14 cellular contexts compared by ENCODE assay signal in the genomic region with DNA sequence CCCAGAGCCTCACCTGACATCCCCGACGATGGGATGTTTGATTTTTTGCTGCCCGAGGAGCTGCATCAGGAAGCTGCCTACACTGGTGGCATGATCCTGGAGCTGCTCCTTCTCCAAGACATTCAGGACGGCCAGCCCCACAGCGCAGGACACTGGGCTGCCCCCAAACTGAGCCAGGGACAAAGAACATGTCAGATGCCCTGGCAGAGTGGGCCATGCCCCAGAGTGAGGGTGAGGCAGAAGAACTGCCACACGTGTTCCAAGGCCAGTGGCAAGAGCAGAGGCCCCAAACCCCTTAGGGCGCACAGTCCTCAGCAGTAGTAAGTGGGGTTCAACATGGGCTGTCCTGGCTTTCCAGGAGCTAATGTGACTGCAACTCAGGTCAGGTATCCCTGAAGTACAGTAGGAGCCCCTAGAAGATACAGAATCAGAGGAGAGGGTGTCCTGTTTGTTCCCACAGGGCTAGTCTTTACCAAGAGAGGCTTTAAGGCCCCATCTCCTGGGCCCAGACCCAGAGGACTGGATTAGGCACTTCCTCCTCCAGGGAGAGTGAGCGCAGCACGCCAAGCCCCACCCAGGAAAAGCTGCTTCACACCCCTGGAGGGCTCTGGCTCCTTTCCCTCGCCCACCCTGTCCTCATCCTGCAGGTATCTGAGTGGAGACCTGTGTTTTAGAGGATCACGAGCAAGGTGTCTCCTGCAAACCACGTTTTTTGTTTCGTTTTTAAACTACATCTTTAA. TPM values are rescaled to one million over a fixed set of nuclear protein-coding genes. Genes with fewer than 3 reads are reported as not detected.
DNase-seq lines count a peak whose midpoint lies in the region; ATAC-seq, FAIRE-seq and TF ChIP-seq lines count a peak whose summit lies in the region.
"Had no signal": no experiment of that assay in that cellular context is flagged by ENCODE, and none has a peak within 500 bp of the region (broad histone marks: within the 10 kb centered on the region; RNA-seq: fewer than 3 reads in every experiment).

No MANE protein-coding gene starts in this region.

- H3K4me1 ChIP-seq in HepG2 (ENCODE audit: insufficient read depth, low read length) (peaks cover 21% of the 10 kb centered on the region), right lobe of liver (peaks cover 0 to 39% (median 16%) of the 10 kb centered on the region in 4 donors), RWPE2 (ENCODE audit: insufficient read depth, poor library complexity, severe bottlenecking) (no peaks in the 10 kb centered on the region), liver (ENCODE audit: control insufficient read depth in 4 of 4, insufficient read depth in 4 of 4, low read length in 3 of 4) (peaks cover 22 to 44% (median 37%) of the 10 kb centered on the region in 4 donors), ascending aorta (no peaks in the 10 kb centered on the region), GM23248 (ENCODE audit: insufficient read depth) (no peaks in the 10 kb centered on the region)

- TF ChIP-seq RAD21 in HepG2 (CRISPR knock-in tag; IDR thresholded peaks at IDR 0.05) (no peak), liver (IDR thresholded peaks at IDR 0.05) (no peak)

- H3K9me3 ChIP-seq in HepG2 (ENCODE audit: low read length) = no peaks in the 10 kb centered on the region
- no peaks in the 10 kb centered on the region for H3K9me3 ChIP-seq in right lobe of liver
- H3K9me3 ChIP-seq in RWPE2 (ENCODE audit: severe bottlenecking) = no peaks in the 10 kb centered on the region
- no peaks in the 10 kb centered on the region for H3K9me3 ChIP-seq in liver (ENCODE audit: control insufficient read depth in 4 of 4, low read length in 3 of 4)
- no peaks in the 10 kb centered on the region for H3K9me3 ChIP-seq in ascending aorta
- H3K9me3 ChIP-seq in GM23248 (ENCODE audit: low read depth) = no peaks in the 10 kb centered on the region

- H3K4me2 ChIP-seq in HepG2 (ENCODE audit: low read depth, low read length) (no peak overlapping the region), GM23248 (ENCODE audit: unreplicated experiment) (no peak overlapping the region)

- POLR2A ChIA-PET in HepG2 (lab: Yijun Ruan, JAX) = interaction anchor here (1.2 to 2.0 kb wide), 3 partner anchors 9 to 16 kb away, joined by 3 to 7 read pairs (median 5); a partner anchor contains a TSS

- CTCF ChIA-PET in HepG2 (lab: Yijun Ruan, JAX; ENCODE audit: low intra/inter-chr PET ratio, low total read pairs) = no interaction called here

- H3K4me3 ChIP-seq in HepG2 (replicated peaks in 1 of 3; ENCODE audit: insufficient read depth in 1 of 3, low read depth in 2 of 3, low read length in 3 of 3) = no peak overlapping the region
- H3K4me3 ChIP-seq in right lobe of liver = no peak overlapping the region
- H3K4me3 ChIP-seq in RWPE2 (ENCODE audit: severe bottlenecking) = no peak overlapping the region
- H3K4me3 ChIP-seq in liver (ENCODE audit: low read depth in 1 of 3, low read length in 3 of 3) = no peak overlapping the region
- no peak overlapping the region for H3K4me3 ChIP-seq in ascending aorta
- no peak overlapping the region for H3K4me3 ChIP-seq in GM23248

- intact Hi-C loops in HepG2 (cut with micrococcal nuclease; ENCODE audit: unreplicated experiment) (no loop called here), right lobe of liver (cut with DNase I) (no loop called here), ascending aorta (cut with DNase I) (no loop called here)

- no TSS peak for BruUV-seq in HepG2 (replicated peaks; lab: Mats Ljungman, UMichigan)

- in situ Hi-C loops in HepG2 (cut with HindIII; ENCODE audit: extremely low pct_ligation_motif_present, low pct_unique_long_range_greater_than_20kb) = no loop called here
- in situ Hi-C loops in GM23248 (cut with MboI) = no loop called here

- TF ChIP-seq EP300 in HepG2 (IDR thresholded peaks at IDR 0.05; ENCODE audit: low read depth in 2 of 2, low read length in 2 of 2) = no peak
- no peak for TF ChIP-seq EP300 in HepG2 (CRISPR knock-in tag; IDR thresholded peaks at IDR 0.05; ENCODE audit: borderline replicate concordance)

- no peak for DNase-seq in HepG2 (ENCODE audit: low spot score)
- DNase-seq in right lobe of liver = no peak
- no peak for DNase-seq in RWPE2 (ENCODE audit: low spot score)
- no peak for DNase-seq in ascending aorta (ENCODE audit: low spot score in 2 of 2)
- DNase-seq in AML-193 (lab: John Stamatoyannopoulos, UW) = no peak
- DNase-seq in GM23248 = no peak
- DNase-seq in COR-L47 (lab: John Stamatoyannopoulos, UW) = no peak
- DNase-seq: effector CD8-positive, alpha-beta T cell; foreskin fibroblast; stimulated activated CD4-positive, alpha-beta T cell treated with anti-CD3 and anti-CD28 coated beads, Interleukin-4, amount 100 ng/mL, for 4 hours had no signal

- no peak overlapping the region for H2AFZ ChIP-seq in HepG2 (ENCODE audit: low read length)
- H2AFZ ChIP-seq in GM23248 = no peak overlapping the region

- H3K9ac ChIP-seq in HepG2 (ENCODE audit: insufficient read depth, low read depth, low read length) (no peak overlapping the region), liver (ENCODE audit: low read depth in 1 of 2, low read length in 2 of 2) (no peak overlapping the region), GM23248 (no peak overlapping the region)

- no peaks in the 10 kb centered on the region for H3K79me2 ChIP-seq in HepG2 (ENCODE audit: insufficient read depth, low read length)
- H3K79me2 ChIP-seq in GM23248 (ENCODE audit: insufficient read depth) = peaks cover 24% of the 10 kb centered on the region; the same call in 1 of the 2 replicates

- H4K20me1 ChIP-seq in HepG2 (ENCODE audit: insufficient read depth, low read length) (no peaks in the 10 kb centered on the region), GM23248 (ENCODE audit: insufficient read depth) (no peaks in the 10 kb centered on the region)

- H3K9me2 ChIP-seq in GM23248 (ENCODE audit: insufficient read depth) = no peaks in the 10 kb centered on the region

- peak in 1 of 2 experiments; percentile 9; a peak in 1 of 4 replicates for TF ChIP-seq POLR2A in HepG2 (IDR thresholded peaks at IDR 0.05; ENCODE audit: insufficient read depth in 1 of 2, low read depth in 2 of 2, low read length in 2 of 2)
- no peak for TF ChIP-seq POLR2A in right lobe of liver (IDR thresholded peaks at IDR 0.05)

- WGBS in HepG2 (ENCODE audit: low lambda C conversion rate) = 98% methylated on average over 6 of the region's 13 CpGs
- WGBS in right lobe of liver (ENCODE audit: insufficient coverage, low coverage, low lambda C conversion rate, missing lambda C conversion rate) = 67% methylated on average over 8 of the region's 13 CpGs
- 81% methylated on average over 13 of the region's 13 CpGs for WGBS in liver
- 80% methylated on average over 13 of the region's 13 CpGs for WGBS in GM23248 (ENCODE audit: low coverage in 1 of 2, low lambda C conversion rate in 2 of 2, missing lambda C conversion rate in 2 of 2), 2 experiments

- peaks cover 37% of the 10 kb centered on the region for H3F3A ChIP-seq in GM23248 (ENCODE audit: insufficient read depth)

- H3K36me3 ChIP-seq in HepG2 (replicated peaks in 1 of 2; ENCODE audit: control insufficient read depth in 1 of 2, insufficient read depth in 2 of 2, low read length in 2 of 2) (peaks cover 10 to 68% of the 10 kb centered on the region in 2 experiments), right lobe of liver (peaks cover 11 to 64% (median 25%) of the 10 kb centered on the region in 4 donors), RWPE2 (ENCODE audit: low read depth) (peaks cover 90% of the 10 kb centered on the region), liver (ENCODE audit: control insufficient read depth in 4 of 4, insufficient read depth in 3 of 4, low read depth in 1 of 4, low read length in 3 of 4) (peaks cover 10 to 60% (median 44%) of the 10 kb centered on the region in 4 donors), ascending aorta (peaks cover 64 to 76% of the 10 kb centered on the region in 2 donors), GM23248 (ENCODE audit: low read depth) (peaks cover 28% of the 10 kb centered on the region; the same call in 1 of the 2 replicates)

- H3K27me3 ChIP-seq in HepG2 (ENCODE audit: control insufficient read depth in 1 of 2, insufficient read depth in 2 of 2, low read length in 2 of 2) = no peaks in the 10 kb centered on the region
- no peaks in the 10 kb centered on the region for H3K27me3 ChIP-seq in right lobe of liver
- H3K27me3 ChIP-seq in RWPE2 (ENCODE audit: insufficient read depth, poor library complexity, severe bottlenecking) = no peaks in the 10 kb centered on the region
- H3K27me3 ChIP-seq in liver (ENCODE audit: control insufficient read depth in 4 of 4, insufficient read depth in 4 of 4, low read length in 3 of 4) = no peaks in the 10 kb centered on the region
- H3K27me3 ChIP-seq in ascending aorta = no peaks in the 10 kb centered on the region
- no peaks in the 10 kb centered on the region for H3K27me3 ChIP-seq in GM23248 (replicated peaks; ENCODE audit: insufficient read depth)

- ATAC-seq in HepG2 = peak; percentile 6
- no peak for ATAC-seq in right lobe of liver
- peak; percentile 1; the same call in 1 of the 3 replicates for ATAC-seq in RWPE2 (ENCODE audit: low read depth)

- H3K27ac ChIP-seq in HepG2 (ENCODE audit: extremely low read length, insufficient read depth, low read length) (no peak overlapping the region), right lobe of liver (no peak overlapping the region), RWPE2 (ENCODE audit: poor library complexity, severe bottlenecking) (no peak overlapping the region), liver (ENCODE audit: low read depth in 1 of 2, low read length in 2 of 2) (peak overlapping the region; percentile 36 to 76), ascending aorta (no peak overlapping the region), GM23248 (no peak overlapping the region)

- TF ChIP-seq CTCF in HepG2 (CRISPR knock-in tag; IDR thresholded peaks at IDR 0.05) (no peak), right lobe of liver (IDR thresholded peaks at IDR 0.05) (no peak), RWPE2 (IDR thresholded peaks at IDR 0.05; ENCODE audit: poor library complexity, severe bottlenecking) (no peak), liver (IDR thresholded peaks at IDR 0.05; ENCODE audit: low read depth, low read length, missing input control) (no peak), ascending aorta (IDR thresholded peaks at IDR 0.05) (no peak)

- no peak for FAIRE-seq in HepG2 (lab: Jason Lieb, UNC)
- FAIRE-seq: HTR-8/SVneo had no signal

RNA-seq across cellular contexts. Expression of a gene that starts 11.1 kb away (rescaled TPM):
- 111 and 132 TPM in 2 replicates for total RNA-seq in HepG2 (2016; rRNA removed; fragmentation: Illumina TruSeq; extraction: Trizol)
- total RNA-seq in HepG2 (2016; cell fraction: cytosol; rRNA removed; fragmentation: Illumina TruSeq; extraction: Trizol; ENCODE audit: low read depth) = 12.0 and 13.3 TPM in 2 replicates
- total RNA-seq in HepG2 (2016; cell fraction: insoluble cytoplasmic fraction; rRNA removed; fragmentation: Illumina TruSeq; extraction: Trizol) = 110 and 122 TPM in 2 replicates
- 37.5 and 44.0 TPM in 2 replicates for total RNA-seq in HepG2 (2016; cell fraction: membrane; rRNA removed; fragmentation: Illumina TruSeq; extraction: Trizol)
- 54.8 and 64.8 TPM in 2 replicates for total RNA-seq in HepG2 (2016; cell fraction: nucleus; rRNA removed; fragmentation: Illumina TruSeq; extraction: Trizol)
- 46.1 and 62.6 TPM in 2 replicates for polyA plus RNA-seq in HepG2 (2011; rRNA removed)
- 52.5 and 54.6 TPM in 2 replicates for polyA plus RNA-seq in HepG2 (2011; cell fraction: cytosol; rRNA removed)
- polyA plus RNA-seq in HepG2 (2011; cell fraction: nucleus; rRNA removed) = 28.6 and 30.1 TPM in 2 replicates
- polyA plus RNA-seq in HepG2 (2012) = 55.4 and 68.0 TPM in 2 replicates
- 12.0 and 13.6 TPM in 2 replicates for polyA plus RNA-seq in HepG2 (2016; cell fraction: cytosol; fragmentation: Illumina TruSeq; extraction: Trizol; ENCODE audit: low read depth)
- 241 and 256 TPM in 2 replicates for polyA plus RNA-seq in HepG2 (2016; cell fraction: insoluble cytoplasmic fraction; fragmentation: Illumina TruSeq; extraction: Trizol; ENCODE audit: low read depth)
- 36.3 and 40.6 TPM in 2 replicates for polyA plus RNA-seq in HepG2 (2016; cell fraction: membrane; fragmentation: Illumina TruSeq; extraction: Trizol; ENCODE audit: low read depth)
- 151 and 157 TPM in 2 replicates for polyA plus RNA-seq in HepG2 (2016; cell fraction: nucleus; fragmentation: Illumina TruSeq; extraction: Trizol; ENCODE audit: insufficient read depth, low read depth)
- 17.1 and 71.1 TPM in 2 replicates for polyA minus RNA-seq in HepG2 (2011; rRNA and poly(A)+ RNA removed; ENCODE audit: low replicate concordance)
- polyA minus RNA-seq in HepG2 (2011; cell fraction: cytosol; rRNA and poly(A)+ RNA removed) = 15.4 and 24.9 TPM in 2 replicates
- polyA minus RNA-seq in HepG2 (2011; cell fraction: nucleus; rRNA and poly(A)+ RNA removed) = 26.0 and 31.3 TPM in 2 replicates
- 10 to 100 TPM; 44.2 to 96.1 (median 73.5) TPM for total RNA-seq in right lobe of liver
- 10 to 100 TPM; 41.4 to 59.4 TPM for total RNA-seq in liver
- polyA plus RNA-seq in liver = 10 to 100 TPM; 33.7 to 66.3 TPM
- total RNA-seq in ascending aorta = 99.2 TPM
- 47.6 and 53.4 TPM in 2 replicates for total RNA-seq in GM23248 (2014; rRNA removed; shearing (Covaris generic))
- polyA plus RNA-seq in GM23248 (2016; fragmentation: Nextera tagmentation; extraction: Ambion mirVana) = 111 and 117 TPM in 2 replicates

RNA-seq across cellular contexts. Expression of a gene that starts 17.2 kb away (rescaled TPM):
- total RNA-seq in HepG2 (2016; rRNA removed; fragmentation: Illumina TruSeq; extraction: Trizol) (6.5 and 18.0 TPM in 2 replicates), right lobe of liver (100 to 1,000 TPM in 3 of 6 experiments, 10 to 100 TPM in 3; 64.3 to 133 (median 85.8) TPM), liver (100 to 1,000 TPM in 1 of 2 donors, 10 to 100 TPM in 1; 25.6 to 103 TPM), ascending aorta (89.3 TPM)
- 9.3 and 10.3 TPM in 2 replicates for total RNA-seq in HepG2 (2016; cell fraction: cytosol; rRNA removed; fragmentation: Illumina TruSeq; extraction: Trizol; ENCODE audit: low read depth)
- total RNA-seq in HepG2 (2016; cell fraction: insoluble cytoplasmic fraction; rRNA removed; fragmentation: Illumina TruSeq; extraction: Trizol) = 6.3 and 18.2 TPM in 2 replicates
- 12.3 and 14.3 TPM in 2 replicates for total RNA-seq in HepG2 (2016; cell fraction: membrane; rRNA removed; fragmentation: Illumina TruSeq; extraction: Trizol)
- 28.0 and 31.5 TPM in 2 replicates for total RNA-seq in HepG2 (2016; cell fraction: nucleus; rRNA removed; fragmentation: Illumina TruSeq; extraction: Trizol)
- polyA plus RNA-seq in HepG2 (2011; rRNA removed) (78.6 and 94.3 TPM in 2 replicates), liver (10 to 100 TPM; 38.3 to 51.7 TPM), GM23248 (2016; fragmentation: Nextera tagmentation; extraction: Ambion mirVana) (18.4 and 22.9 TPM in 2 replicates)
- 35.8 and 36.7 TPM in 2 replicates for polyA plus RNA-seq in HepG2 (2011; cell fraction: cytosol; rRNA removed)
- 312 and 345 TPM in 2 replicates for polyA plus RNA-seq in HepG2 (2011; cell fraction: nucleus; rRNA removed)
- polyA plus RNA-seq in HepG2 (2012) = 25.4 and 34.0 TPM in 2 replicates
- 6.9 and 8.7 TPM in 2 replicates for polyA plus RNA-seq in HepG2 (2016; cell fraction: cytosol; fragmentation: Illumina TruSeq; extraction: Trizol; ENCODE audit: low read depth)
- 6.1 and 7.0 TPM in 2 replicates for polyA plus RNA-seq in HepG2 (2016; cell fraction: insoluble cytoplasmic fraction; fragmentation: Illumina TruSeq; extraction: Trizol; ENCODE audit: low read depth)
- 9.0 and 11.2 TPM in 2 replicates for polyA plus RNA-seq in HepG2 (2016; cell fraction: membrane; fragmentation: Illumina TruSeq; extraction: Trizol; ENCODE audit: low read depth)
- 47.5 and 57.4 TPM in 2 replicates for polyA plus RNA-seq in HepG2 (2016; cell fraction: nucleus; fragmentation: Illumina TruSeq; extraction: Trizol; ENCODE audit: insufficient read depth, low read depth)
- polyA minus RNA-seq in HepG2 (2011; rRNA and poly(A)+ RNA removed; ENCODE audit: low replicate concordance) = 97.9 and 139 TPM in 2 replicates
- polyA minus RNA-seq in HepG2 (2011; cell fraction: cytosol; rRNA and poly(A)+ RNA removed) = 10.3 and 11.5 TPM in 2 replicates
- polyA minus RNA-seq in HepG2 (2011; cell fraction: nucleus; rRNA and poly(A)+ RNA removed) = 134 and 154 TPM in 2 replicates
- 12.1 and 28.9 TPM in 2 replicates for total RNA-seq in GM23248 (2014; rRNA removed; shearing (Covaris generic))

RNA-seq across cellular contexts. Expression of a gene that starts 28.3 kb away (rescaled TPM):
- total RNA-seq in HepG2 (2016; rRNA removed; fragmentation: Illumina TruSeq; extraction: Trizol) (not detected in 2 replicates), right lobe of liver (not detected), liver (not detected), ascending aorta (not detected)
- total RNA-seq in HepG2 (2016; cell fraction: cytosol; rRNA removed; fragmentation: Illumina TruSeq; extraction: Trizol; ENCODE audit: low read depth) = not detected in 2 replicates
- not detected in 2 replicates for total RNA-seq in HepG2 (2016; cell fraction: insoluble cytoplasmic fraction; rRNA removed; fragmentation: Illumina TruSeq; extraction: Trizol)
- total RNA-seq in HepG2 (2016; cell fraction: membrane; rRNA removed; fragmentation: Illumina TruSeq; extraction: Trizol) = not detected in 2 replicates
- total RNA-seq in HepG2 (2016; cell fraction: nucleus; rRNA removed; fragmentation: Illumina TruSeq; extraction: Trizol) = not detected in 2 replicates
- polyA plus RNA-seq in HepG2 (2011; rRNA removed) (0.03 TPM in 1 of 2 replicates, not detected in the other), liver (not detected), GM23248 (2016; fragmentation: Nextera tagmentation; extraction: Ambion mirVana) (not detected in 2 replicates)
- not detected in 2 replicates for polyA plus RNA-seq in HepG2 (2011; cell fraction: cytosol; rRNA removed)
- not detected in 2 replicates for polyA plus RNA-seq in HepG2 (2011; cell fraction: nucleus; rRNA removed)
- 0.05 TPM in 1 of 2 replicates, not detected in the other for polyA plus RNA-seq in HepG2 (2012)
- polyA plus RNA-seq in HepG2 (2016; cell fraction: cytosol; fragmentation: Illumina TruSeq; extraction: Trizol; ENCODE audit: low read depth) = not detected in 2 replicates
- polyA plus RNA-seq in HepG2 (2016; cell fraction: insoluble cytoplasmic fraction; fragmentation: Illumina TruSeq; extraction: Trizol; ENCODE audit: low read depth) = not detected in 2 replicates
- not detected in 2 replicates for polyA plus RNA-seq in HepG2 (2016; cell fraction: membrane; fragmentation: Illumina TruSeq; extraction: Trizol; ENCODE audit: low read depth)
- polyA plus RNA-seq in HepG2 (2016; cell fraction: nucleus; fragmentation: Illumina TruSeq; extraction: Trizol; ENCODE audit: insufficient read depth, low read depth) = not detected in 2 replicates
- polyA minus RNA-seq in HepG2 (2011; rRNA and poly(A)+ RNA removed; ENCODE audit: low replicate concordance) = not detected in 2 replicates
- not detected in 2 replicates for polyA minus RNA-seq in HepG2 (2011; cell fraction: cytosol; rRNA and poly(A)+ RNA removed)
- not detected in 2 replicates for polyA minus RNA-seq in HepG2 (2011; cell fraction: nucleus; rRNA and poly(A)+ RNA removed)
- total RNA-seq in GM23248 (2014; rRNA removed; shearing (Covaris generic)) = not detected in 2 replicates
- total RNA-seq: mucosa of gallbladder, renal cortical epithelial cell had no signal

Comparison
In these comparisons a context has a peak if more than half of its experiments do, and no peak if none do; other contexts are left out.
1. ATAC-seq: peak in HepG2 (single experiment) and RWPE2 (single experiment); none in right lobe of liver (0 of 4).
2. H3K27ac ChIP-seq: peak in liver (2 of 2); none in HepG2 (single experiment), right lobe of liver (0 of 3), RWPE2 (single experiment), ascending aorta (0 of 2) and GM23248 (single experiment).